In genomic region chr1:109090415-109091195, GRCh38 we compare ENCODE assay signal across 1 cellular context.
TF ChIP-seq lines count a peak whose summit lies in the region.

Gene TMEM167B, plus strand, starts transcription at chr1:109090764. Its CDS starts 109 bp downstream, at chr1:109090873.

TF ChIP-seq in HepG2, 621 proteins besides CTCF, POLR2A, EP300 and RAD21 (continued from another document and continues in another):
- TF ChIP-seq, protein P1, sequence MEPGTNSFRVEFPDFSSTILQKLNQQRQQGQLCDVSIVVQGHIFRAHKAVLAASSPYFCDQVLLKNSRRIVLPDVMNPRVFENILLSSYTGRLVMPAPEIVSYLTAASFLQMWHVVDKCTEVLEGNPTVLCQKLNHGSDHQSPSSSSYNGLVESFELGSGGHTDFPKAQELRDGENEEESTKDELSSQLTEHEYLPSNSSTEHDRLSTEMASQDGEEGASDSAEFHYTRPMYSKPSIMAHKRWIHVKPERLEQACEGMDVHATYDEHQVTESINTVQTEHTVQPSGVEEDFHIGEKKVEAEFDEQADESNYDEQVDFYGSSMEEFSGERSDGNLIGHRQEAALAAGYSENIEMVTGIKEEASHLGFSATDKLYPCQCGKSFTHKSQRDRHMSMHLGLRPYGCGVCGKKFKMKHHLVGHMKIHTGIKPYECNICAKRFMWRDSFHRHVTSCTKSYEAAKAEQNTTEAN (CRISPR knock-in tag; conservative IDR thresholded peaks at IDR 0.05) = peak; percentile 56; the same call in 1 of the 2 replicates
- TF ChIP-seq ZNF749 (CRISPR knock-in tag; IDR thresholded peaks at IDR 0.05; ENCODE audit: borderline replicate concordance) (0 out of 2 replicates have a peak, but pooled peaks have one; percentile 21), ZNF296 (CRISPR knock-in tag; conservative IDR thresholded peaks at IDR 0.05) (no peak), ZNF33B (CRISPR knock-in tag; IDR thresholded peaks at IDR 0.05) (peak; percentile 62; the same call in 1 of the 2 replicates), RBM39 (IDR thresholded peaks at IDR 0.05; ENCODE audit: low read depth, low read length, poor library complexity, severe bottlenecking) (peak; percentile 99), ZNF552 (CRISPR knock-in tag; IDR thresholded peaks at IDR 0.05; ENCODE audit: borderline replicate concordance) (no peak), RBFOX2 (IDR thresholded peaks at IDR 0.05; ENCODE audit: low read depth, low read length) (peak; percentile 84), GPN1 (CRISPR knock-in tag; IDR thresholded peaks at IDR 0.05; ENCODE audit: borderline replicate concordance) (0 out of 2 replicates have a peak, but pooled peaks have one; percentile 21), ZNF432 (CRISPR knock-in tag; IDR thresholded peaks at IDR 0.05; ENCODE audit: borderline replicate concordance) (no peak), CHCHD3 (CRISPR knock-in tag; IDR thresholded peaks at IDR 0.05) (no peak; the same call in 1 of the 2 replicates), KDM5A (IDR thresholded peaks at IDR 0.05; ENCODE audit: borderline replicate concordance, low read length) (peak; percentile 85; the same call in 1 of the 2 replicates), STAT5B (CRISPR knock-in tag; IDR thresholded peaks at IDR 0.05) (peak; percentile 81; the same call in 1 of the 2 replicates), MXD4 (CRISPR knock-in tag; IDR thresholded peaks at IDR 0.05) (peak; percentile 70; the same call in 1 of the 2 replicates), ZNF143 (CRISPR knock-in tag; IDR thresholded peaks at IDR 0.05) (peak; percentile 79), ZNF234 (CRISPR knock-in tag; conservative IDR thresholded peaks at IDR 0.05) (no peak), MTA3 (CRISPR knock-in tag; IDR thresholded peaks at IDR 0.05) (no peak), ZNF333 (CRISPR knock-in tag; IDR thresholded peaks at IDR 0.05; ENCODE audit: borderline replicate concordance) (peak; percentile 44; the same call in 1 of the 2 replicates), ZNF382 (CRISPR knock-in tag; IDR thresholded peaks at IDR 0.05; ENCODE audit: borderline replicate concordance) (no peak), HMGA1 (CRISPR knock-in tag; conservative IDR thresholded peaks at IDR 0.05) (no peak), TSC22D2 (CRISPR knock-in tag; IDR thresholded peaks at IDR 0.05; ENCODE audit: borderline replicate concordance) (peak; percentile 50; the same call in 1 of the 2 replicates), ZBTB1 (CRISPR knock-in tag; IDR thresholded peaks at IDR 0.05; ENCODE audit: borderline replicate concordance) (no peak), ZBTB34 (CRISPR knock-in tag; IDR thresholded peaks at IDR 0.05) (0 out of 2 replicates have a peak, but pooled peaks have one; percentile 28), TFDP1 (CRISPR knock-in tag; IDR thresholded peaks at IDR 0.05; ENCODE audit: borderline replicate concordance) (0 out of 2 replicates have a peak, but pooled peaks have one; percentile 44), FOXA1 (IDR thresholded peaks at IDR 0.05) (no peak), FOXA1 (CRISPR knock-in tag; IDR thresholded peaks at IDR 0.05) (peak; percentile 97), THYN1 (CRISPR knock-in tag; IDR thresholded peaks at IDR 0.05; ENCODE audit: borderline replicate concordance, low read depth) (no peak), ETV5 (CRISPR knock-in tag; IDR thresholded peaks at IDR 0.05; ENCODE audit: borderline replicate concordance) (peak; percentile 67), ZNF235 (CRISPR knock-in tag; IDR thresholded peaks at IDR 0.05; ENCODE audit: borderline replicate concordance) (peak; percentile 79), CREB1 (IDR thresholded peaks at IDR 0.05) (peak; percentile 79), CREB1 (CRISPR knock-in tag; IDR thresholded peaks at IDR 0.05) (peak; percentile 88), NKX3-1 (CRISPR knock-in tag; IDR thresholded peaks at IDR 0.05) (no peak), GLI4 (CRISPR knock-in tag; IDR thresholded peaks at IDR 0.05; ENCODE audit: borderline replicate concordance) (peak; percentile 51; the same call in 1 of the 2 replicates), ZSCAN29 (CRISPR knock-in tag; conservative IDR thresholded peaks at IDR 0.05) (peak; percentile 87), POLR2AphosphoS5 (IDR thresholded peaks at IDR 0.05; ENCODE audit: low read depth, low read length) (peak; percentile 82), GATAD2A (CRISPR knock-in tag; IDR thresholded peaks at IDR 0.05) (peak; percentile 85), SRF (IDR thresholded peaks at IDR 0.05; ENCODE audit: low read depth, low read length) (peak; percentile 98), TOPORS (CRISPR knock-in tag; IDR thresholded peaks at IDR 0.05) (peak; percentile 91), HDAC2 (CRISPR knock-in tag; IDR thresholded peaks at IDR 0.05) (peak; percentile 87), ZFAT (CRISPR knock-in tag; conservative IDR thresholded peaks at IDR 0.05) (0 out of 2 replicates have a peak, but pooled peaks have one; percentile 15), TGIF2 (CRISPR knock-in tag; IDR thresholded peaks at IDR 0.05) (peak; percentile 94), NCOA5 (CRISPR knock-in tag; IDR thresholded peaks at IDR 0.05) (no peak), ZNF83 (CRISPR knock-in tag; IDR thresholded peaks at IDR 0.05; ENCODE audit: borderline replicate concordance) (no peak; the same call in 1 of the 2 replicates), ZFP82 (CRISPR knock-in tag; IDR thresholded peaks at IDR 0.05; ENCODE audit: borderline replicate concordance) (0 out of 2 replicates have a peak, but pooled peaks have one; percentile 38), WIZ (CRISPR knock-in tag; IDR thresholded peaks at IDR 0.05) (peak; percentile 85; the same call in 1 of the 2 replicates), HOXD1 (CRISPR knock-in tag; IDR thresholded peaks at IDR 0.05) (peak; percentile 83; the same call in 1 of the 2 replicates), FOXP1 (IDR thresholded peaks at IDR 0.05) (peak; percentile 81), FOXP1 (CRISPR knock-in tag; IDR thresholded peaks at IDR 0.05) (peak; percentile 78), CC2D1A (CRISPR knock-in tag; IDR thresholded peaks at IDR 0.05) (no peak), ZMYM4 (CRISPR knock-in tag; IDR thresholded peaks at IDR 0.05) (peak; percentile 81), ZFP1 (CRISPR knock-in tag; IDR thresholded peaks at IDR 0.05) (peak; percentile 77), HNF4A (CRISPR knock-in tag; IDR thresholded peaks at IDR 0.05) (no peak), ZIK1 (CRISPR knock-in tag; IDR thresholded peaks at IDR 0.05; ENCODE audit: borderline replicate concordance, low read depth) (no peak; the same call in none of the 2 replicates), ZZZ3 (CRISPR knock-in tag; IDR thresholded peaks at IDR 0.05; ENCODE audit: borderline replicate concordance) (peak; percentile 65; the same call in 1 of the 2 replicates), NAIF1 (CRISPR knock-in tag; IDR thresholded peaks at IDR 0.05; ENCODE audit: borderline replicate concordance) (peak; percentile 98), ZSCAN25 (CRISPR knock-in tag; IDR thresholded peaks at IDR 0.05) (peak; percentile 51; the same call in 1 of the 2 replicates), HOXA3 (CRISPR knock-in tag; IDR thresholded peaks at IDR 0.05) (peak; percentile 94), PITX1 (CRISPR knock-in tag; IDR thresholded peaks at IDR 0.05) (no peak; the same call in 1 of the 2 replicates), ZNF776 (CRISPR knock-in tag; IDR thresholded peaks at IDR 0.05) (peak; percentile 64; the same call in 1 of the 2 replicates), ZNF20 (CRISPR knock-in tag; IDR thresholded peaks at IDR 0.05) (0 out of 2 replicates have a peak, but pooled peaks have one; percentile 55), ZNF292 (CRISPR knock-in tag; IDR thresholded peaks at IDR 0.05; ENCODE audit: borderline replicate concordance, low read depth) (peak; percentile 75), REPIN1 (CRISPR knock-in tag; IDR thresholded peaks at IDR 0.05; ENCODE audit: borderline replicate concordance, low read depth) (peak; percentile 83), ERF (CRISPR knock-in tag; IDR thresholded peaks at IDR 0.05) (peak; percentile 87), TOE1 (CRISPR knock-in tag; IDR thresholded peaks at IDR 0.05) (peak; percentile 93; the same call in 1 of the 2 replicates), RORA (CRISPR knock-in tag; IDR thresholded peaks at IDR 0.05) (no peak), KDM1A (CRISPR knock-in tag; IDR thresholded peaks at IDR 0.05) (0 out of 2 replicates have a peak, but pooled peaks have one; percentile 22), HNRNPH1 (optimal IDR thresholded peaks at IDR 0.05; ENCODE audit: low read depth, low read length) (no peak), ZNF598 (CRISPR knock-in tag; IDR thresholded peaks at IDR 0.05; ENCODE audit: borderline replicate concordance) (0 out of 2 replicates have a peak, but pooled peaks have one; percentile 22)
- TF ChIP-seq, protein P2, sequence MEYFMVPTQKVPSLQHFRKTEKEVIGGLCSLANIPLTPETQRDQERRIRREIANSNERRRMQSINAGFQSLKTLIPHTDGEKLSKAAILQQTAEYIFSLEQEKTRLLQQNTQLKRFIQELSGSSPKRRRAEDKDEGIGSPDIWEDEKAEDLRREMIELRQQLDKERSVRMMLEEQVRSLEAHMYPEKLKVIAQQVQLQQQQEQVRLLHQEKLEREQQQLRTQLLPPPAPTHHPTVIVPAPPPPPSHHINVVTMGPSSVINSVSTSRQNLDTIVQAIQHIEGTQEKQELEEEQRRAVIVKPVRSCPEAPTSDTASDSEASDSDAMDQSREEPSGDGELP (IDR thresholded peaks at IDR 0.05; ENCODE audit: borderline replicate concordance, low read depth) = no peak; the same call in 1 of the 2 replicates
- TF ChIP-seq, protein P3, sequence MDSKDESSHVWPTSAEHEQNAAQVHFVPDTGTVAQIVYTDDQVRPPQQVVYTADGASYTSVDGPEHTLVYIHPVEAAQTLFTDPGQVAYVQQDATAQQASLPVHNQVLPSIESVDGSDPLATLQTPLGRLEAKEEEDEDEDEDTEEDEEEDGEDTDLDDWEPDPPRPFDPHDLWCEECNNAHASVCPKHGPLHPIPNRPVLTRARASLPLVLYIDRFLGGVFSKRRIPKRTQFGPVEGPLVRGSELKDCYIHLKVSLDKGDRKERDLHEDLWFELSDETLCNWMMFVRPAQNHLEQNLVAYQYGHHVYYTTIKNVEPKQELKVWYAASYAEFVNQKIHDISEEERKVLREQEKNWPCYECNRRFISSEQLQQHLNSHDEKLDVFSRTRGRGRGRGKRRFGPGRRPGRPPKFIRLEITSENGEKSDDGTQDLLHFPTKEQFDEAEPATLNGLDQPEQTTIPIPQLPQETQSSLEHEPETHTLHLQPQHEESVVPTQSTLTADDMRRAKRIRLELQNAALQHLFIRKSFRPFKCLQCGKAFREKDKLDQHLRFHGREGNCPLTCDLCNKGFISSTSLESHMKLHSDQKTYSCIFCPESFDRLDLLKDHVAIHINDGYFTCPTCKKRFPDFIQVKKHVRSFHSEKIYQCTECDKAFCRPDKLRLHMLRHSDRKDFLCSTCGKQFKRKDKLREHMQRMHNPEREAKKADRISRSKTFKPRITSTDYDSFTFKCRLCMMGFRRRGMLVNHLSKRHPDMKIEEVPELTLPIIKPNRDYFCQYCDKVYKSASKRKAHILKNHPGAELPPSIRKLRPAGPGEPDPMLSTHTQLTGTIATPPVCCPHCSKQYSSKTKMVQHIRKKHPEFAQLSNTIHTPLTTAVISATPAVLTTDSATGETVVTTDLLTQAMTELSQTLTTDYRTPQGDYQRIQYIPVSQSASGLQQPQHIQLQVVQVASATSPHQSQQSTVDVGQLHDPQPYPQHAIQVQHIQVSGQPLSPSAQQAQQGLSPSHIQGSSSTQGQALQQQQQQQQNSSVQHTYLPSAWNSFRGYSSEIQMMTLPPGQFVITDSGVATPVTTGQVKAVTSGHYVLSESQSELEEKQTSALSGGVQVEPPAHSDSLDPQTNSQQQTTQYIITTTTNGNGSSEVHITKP (CRISPR knock-in tag; IDR thresholded peaks at IDR 0.05; ENCODE audit: low read depth) = peak; percentile 63; the same call in 1 of the 2 replicates
- TF ChIP-seq, protein P4, sequence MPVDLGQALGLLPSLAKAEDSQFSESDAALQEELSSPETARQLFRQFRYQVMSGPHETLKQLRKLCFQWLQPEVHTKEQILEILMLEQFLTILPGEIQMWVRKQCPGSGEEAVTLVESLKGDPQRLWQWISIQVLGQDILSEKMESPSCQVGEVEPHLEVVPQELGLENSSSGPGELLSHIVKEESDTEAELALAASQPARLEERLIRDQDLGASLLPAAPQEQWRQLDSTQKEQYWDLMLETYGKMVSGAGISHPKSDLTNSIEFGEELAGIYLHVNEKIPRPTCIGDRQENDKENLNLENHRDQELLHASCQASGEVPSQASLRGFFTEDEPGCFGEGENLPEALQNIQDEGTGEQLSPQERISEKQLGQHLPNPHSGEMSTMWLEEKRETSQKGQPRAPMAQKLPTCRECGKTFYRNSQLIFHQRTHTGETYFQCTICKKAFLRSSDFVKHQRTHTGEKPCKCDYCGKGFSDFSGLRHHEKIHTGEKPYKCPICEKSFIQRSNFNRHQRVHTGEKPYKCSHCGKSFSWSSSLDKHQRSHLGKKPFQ (CRISPR knock-in tag; IDR thresholded peaks at IDR 0.05; ENCODE audit: insufficient replicate concordance) = peak; percentile 54
- TF ChIP-seq, protein P5, sequence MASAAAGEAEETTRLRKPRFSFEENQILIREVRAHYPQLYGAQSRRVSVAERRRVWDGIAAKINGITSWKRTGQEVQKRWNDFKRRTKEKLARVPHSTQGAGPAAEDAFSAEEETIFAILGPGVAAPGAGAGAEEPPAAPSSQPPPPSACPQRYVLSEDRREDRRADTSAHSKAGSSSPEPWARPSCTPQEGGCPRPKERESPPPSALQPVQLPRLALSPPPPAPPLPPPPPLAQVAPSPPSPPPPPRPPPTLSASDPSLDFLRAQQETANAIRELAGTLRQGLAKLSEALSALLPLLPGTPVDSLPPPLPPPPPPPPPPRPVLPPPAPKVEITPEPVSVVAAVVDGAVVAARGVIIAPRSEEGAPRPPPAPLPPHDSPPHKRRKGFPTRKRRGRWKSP (CRISPR knock-in tag; IDR thresholded peaks at IDR 0.05) = peak; percentile 52; the same call in 1 of the 2 replicates
